ENCODE assay signal across 20 cellular contexts in genomic region chr1:62905309-62905708, GRCh38.
DNase-seq lines count a peak whose midpoint lies in the region; ATAC-seq, FAIRE-seq and TF ChIP-seq lines count a peak whose summit lies in the region.
"Had no signal": no experiment of that assay in that cellular context is flagged by ENCODE, and none has a peak within 500 bp of the region (broad histone marks: within the 10 kb centered on the region; RNA-seq: fewer than 3 reads in every experiment).

No MANE protein-coding gene starts in this region.

- no peak overlapping the region for H3K4me3 ChIP-seq in GM23338
- H3K4me3 ChIP-seq in right lobe of liver, result no peak overlapping the region
- no peak overlapping the region for H3K4me3 ChIP-seq in small intestine (ENCODE audit: low read depth in 1 of 2, low read length in 2 of 2)
- H3K4me3 ChIP-seq: smooth muscle cell had no signal

- H3K79me2 ChIP-seq in GM23338 (replicated peaks; ENCODE audit: insufficient read depth), result no peaks in the 10 kb centered on the region

- H4K20me1 ChIP-seq in GM23338 (replicated peaks; ENCODE audit: insufficient read depth), result no peaks in the 10 kb centered on the region

- peaks cover 7% of the 10 kb centered on the region; the same call in 1 of the 2 replicates for H3K4me1 ChIP-seq in GM23338 (ENCODE audit: insufficient read depth)
- no peaks in the 10 kb centered on the region for H3K4me1 ChIP-seq in right lobe of liver
- no peaks in the 10 kb centered on the region for H3K4me1 ChIP-seq in small intestine (ENCODE audit: control insufficient read depth in 2 of 2, insufficient read depth in 1 of 2, low read depth in 1 of 2, low read length in 1 of 2)

- no peak for TF ChIP-seq POLR2A in right lobe of liver (IDR thresholded peaks at IDR 0.05)

- H2AFZ ChIP-seq in GM23338, result peak overlapping the region; percentile 39

- FAIRE-seq in small intestine (lab: Jason Lieb, UNC), result no peak
- FAIRE-seq: GM12892, HTR-8/SVneo, islet of Langerhans had no signal

- no peak overlapping the region for H3K4me3 Mint-ChIP-seq in GM23338
- H3K4me3 Mint-ChIP-seq: activated CD8-positive, alpha-beta T cell treated with anti-CD3 and anti-CD28 coated beads for 36 hours; natural killer cell; T-helper 1 cell treated with Interleukin-12 subunit alpha and Interleukin-12 subunit beta and Interleukin-4 antibody, amounts not matched to agents 30 μg/mL and 1 μg/mL, for 36 hours had no signal

- H3K4me1 Mint-ChIP-seq in GM23338, result peaks cover 22% of the 10 kb centered on the region
- H3K4me1 Mint-ChIP-seq: natural killer cell had no signal

- H3K4me2 ChIP-seq in GM23338, result no peak overlapping the region
- H3K4me2 ChIP-seq: smooth muscle cell had no signal

- no peak overlapping the region for H3K27ac Mint-ChIP-seq in GM23338
- H3K27ac Mint-ChIP-seq: activated CD8-positive, alpha-beta T cell treated with anti-CD3 and anti-CD28 coated beads for 36 hours; activated naive CD4-positive, alpha-beta T cell treated with anti-CD3 and anti-CD28 coated beads, Interleukin-2, amount 50 U/mL, for 72 hours; natural killer cell; T-helper 1 cell treated with Interleukin-12 subunit alpha and Interleukin-12 subunit beta and Interleukin-4 antibody, amounts not matched to agents 30 μg/mL and 1 μg/mL, for 36 hours had no signal

- H3K27me3 ChIP-seq in GM23338 (ENCODE audit: insufficient read depth) (no peaks in the 10 kb centered on the region), right lobe of liver (no peaks in the 10 kb centered on the region), small intestine (ENCODE audit: control insufficient read depth in 2 of 2, insufficient read depth in 2 of 2, low read length in 2 of 2) (no peaks in the 10 kb centered on the region)

- intact Hi-C loops in right lobe of liver (cut with DNase I), result no loop called here

- no peaks in the 10 kb centered on the region for H3K9me3 Mint-ChIP-seq in GM23338
- H3K9me3 Mint-ChIP-seq: activated CD8-positive, alpha-beta T cell treated with anti-CD3 and anti-CD28 coated beads for 36 hours; activated naive CD4-positive, alpha-beta T cell treated with anti-CD3 and anti-CD28 coated beads, Interleukin-2, amount 50 U/mL, for 72 hours; natural killer cell; T-helper 1 cell treated with Interleukin-12 subunit alpha and Interleukin-12 subunit beta and Interleukin-4 antibody, amounts not matched to agents 30 μg/mL and 1 μg/mL, for 36 hours had no signal

- H3F3A ChIP-seq in GM23338 (replicated peaks; ENCODE audit: low read depth), result no peaks in the 10 kb centered on the region

- DNase-seq in GM23338 (ENCODE audit: low spot score) (no peak), NCI-H1694 treated with DMSO at 0.1 percent for 48 hours (lab: John Stamatoyannopoulos, UW) (peak; percentile 46), NCI-H748 treated with DMSO at 0.1 percent for 48 hours (lab: John Stamatoyannopoulos, UW) (peak; percentile 45), kidney tubule cell (ENCODE audit: low spot score) (peak; percentile 55), right lobe of liver (no peak), small intestine (no peak), left lobe of liver (ENCODE audit: low spot score) (no peak)
- DNase-seq: activated CD4-positive, CD25-positive, alpha-beta regulatory T cell; activated CD8-positive, alpha-beta T cell treated with anti-CD3 and anti-CD28 coated beads for 36 hours; activated T-cell treated with anti-CD3 and anti-CD28 coated beads, Interleukin-2, amount 50 U/mL, for 48 hours; Kasumi-1; natural killer cell; NCI-H2227 treated with DMSO at 0.1 percent for 48 hours; Right ventricle myocardium superior had no signal

- WGBS in right lobe of liver (ENCODE audit: insufficient coverage, low coverage, low lambda C conversion rate, missing lambda C conversion rate), result 91% methylated on average over 6 of the region's 6 CpGs
- WGBS in small intestine, 3 donors, result 85 to 90% (median 89%) methylated on average over 6 of the region's 6 CpGs

- ATAC-seq in GM23338 (no peak), right lobe of liver (no peak), left lobe of liver (no peak)
- ATAC-seq: activated CD8-positive, alpha-beta T cell treated with anti-CD3 and anti-CD28 coated beads for 36 hours; activated naive CD4-positive, alpha-beta T cell treated with anti-CD3 and anti-CD28 coated beads, Interleukin-2, amount 50 U/mL, for 72 hours; natural killer cell had no signal

- H3K9me3 ChIP-seq in right lobe of liver (no peaks in the 10 kb centered on the region), small intestine (ENCODE audit: control insufficient read depth, low read depth) (no peaks in the 10 kb centered on the region)

- no peak for TF ChIP-seq CTCF in GM23338 (conservative IDR thresholded peaks at IDR 0.05; ENCODE audit: low read depth in 2 of 2)
- TF ChIP-seq CTCF in right lobe of liver (IDR thresholded peaks at IDR 0.05), result no peak

- no peak overlapping the region for H3K27ac ChIP-seq in GM23338 (ENCODE audit: low read depth)
- H3K27ac ChIP-seq in right lobe of liver, result no peak overlapping the region
- H3K27ac ChIP-seq in small intestine (ENCODE audit: low read depth in 1 of 2, low read length in 1 of 2), result no peak overlapping the region

- H3K27me3 Mint-ChIP-seq in GM23338 (ENCODE audit: insufficient read depth, low read depth, poor library complexity), result peaks cover 4% of the 10 kb centered on the region

- H3K9me2 ChIP-seq in GM23338 (ENCODE audit: insufficient read depth), result no peaks in the 10 kb centered on the region

- H3K36me3 ChIP-seq in GM23338 (ENCODE audit: insufficient read depth), result no peaks in the 10 kb centered on the region
- no peaks in the 10 kb centered on the region for H3K36me3 ChIP-seq in right lobe of liver
- H3K36me3 ChIP-seq in small intestine (ENCODE audit: control insufficient read depth in 2 of 2, insufficient read depth in 2 of 2, low read length in 2 of 2), result no peaks in the 10 kb centered on the region

- no peaks in the 10 kb centered on the region for H3K36me3 Mint-ChIP-seq in GM23338 (ENCODE audit: low read depth)
- H3K36me3 Mint-ChIP-seq: activated naive CD4-positive, alpha-beta T cell treated with anti-CD3 and anti-CD28 coated beads, Interleukin-2, amount 50 U/mL, for 72 hours; natural killer cell had no signal

TF ChIP-seq in GM23338, 12 proteins besides CTCF, POLR2A, EP300 and RAD21 (continues in another document):
- no peak for TF ChIP-seq ETS1 (IDR thresholded peaks at IDR 0.05)
- TF ChIP-seq CREB1 (CRISPR knock-in tag; IDR thresholded peaks at IDR 0.05; ENCODE audit: low read depth), result no peak
- TF ChIP-seq ZNF114 (CRISPR knock-in tag; IDR thresholded peaks at IDR 0.05), result no peak
- TF ChIP-seq ZNF331 (CRISPR knock-in tag; IDR thresholded peaks at IDR 0.05; ENCODE audit: low read depth), result no peak
- no peak for TF ChIP-seq REST (IDR thresholded peaks at IDR 0.05; ENCODE audit: unreplicated experiment)
- TF ChIP-seq EZH2phosphoT487 (IDR thresholded peaks at IDR 0.05; ENCODE audit: unreplicated experiment), result no peak

Comparison
In these comparisons a context has a peak if more than half of its experiments do, and no peak if none do; other contexts are left out.
1. DNase-seq: peak in NCI-H1694 treated with DMSO at 0.1 percent for 48 hours (single experiment), NCI-H748 treated with DMSO at 0.1 percent for 48 hours (single experiment) and kidney tubule cell (single experiment); none in GM23338 (single experiment), right lobe of liver (0 of 3), small intestine (single experiment) and left lobe of liver (single experiment).